ENCODE assay signal across 1 cellular context in the genomic region with DNA sequence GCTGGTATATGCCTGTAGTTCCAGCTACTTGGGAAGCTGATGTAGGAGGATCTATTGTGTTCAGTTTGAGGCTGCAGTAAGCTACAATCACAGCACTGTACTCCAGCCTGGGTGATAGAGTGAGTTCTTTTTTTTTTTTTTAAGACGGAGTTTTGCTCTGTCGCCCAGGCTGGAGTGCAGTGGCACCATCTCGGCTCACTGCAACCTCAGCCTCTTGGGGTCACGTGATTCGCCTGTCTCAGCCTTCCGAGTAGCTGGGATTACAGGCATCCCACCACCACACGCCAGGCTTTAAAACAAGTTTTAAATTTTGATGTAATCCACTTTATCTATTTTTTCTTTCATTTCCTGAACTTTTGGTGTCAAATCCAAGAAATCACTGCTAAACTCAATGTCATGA.
TF ChIP-seq lines count a peak whose summit lies in the region.

No MANE protein-coding gene starts in this region.

TF ChIP-seq in K562, 482 proteins besides CTCF, POLR2A, EP300 and RAD21:
- TF ChIP-seq, protein P1, sequence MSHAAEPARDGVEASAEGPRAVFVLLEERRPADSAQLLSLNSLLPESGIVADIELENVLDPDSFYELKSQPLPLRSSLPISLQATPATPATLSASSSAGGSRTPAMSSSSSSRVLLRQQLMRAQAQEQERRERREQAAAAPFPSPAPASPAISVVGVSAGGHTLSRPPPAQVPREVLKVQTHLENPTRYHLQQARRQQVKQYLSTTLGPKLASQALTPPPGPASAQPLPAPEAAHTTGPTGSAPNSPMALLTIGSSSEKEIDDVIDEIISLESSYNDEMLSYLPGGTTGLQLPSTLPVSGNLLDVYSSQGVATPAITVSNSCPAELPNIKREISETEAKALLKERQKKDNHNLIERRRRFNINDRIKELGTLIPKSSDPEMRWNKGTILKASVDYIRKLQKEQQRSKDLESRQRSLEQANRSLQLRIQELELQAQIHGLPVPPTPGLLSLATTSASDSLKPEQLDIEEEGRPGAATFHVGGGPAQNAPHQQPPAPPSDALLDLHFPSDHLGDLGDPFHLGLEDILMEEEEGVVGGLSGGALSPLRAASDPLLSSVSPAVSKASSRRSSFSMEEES (CRISPR knock-in tag; IDR thresholded peaks at IDR 0.05): peak; percentile 24; the same call in 1 of the 2 replicates
- TF ChIP-seq RAD51 (IDR thresholded peaks at IDR 0.05; ENCODE audit: borderline replicate concordance, low read depth): 0 out of 2 replicates have a peak, but pooled peaks have one; percentile 44
- no peak for TF ChIP-seq ZNF143 (CRISPR knock-in tag; IDR thresholded peaks at IDR 0.05)
TF ChIP-seq in K562: peak in this region for 2.
